Comparison of ENCODE assay signal across 28 cellular contexts in genomic region chr5:144024085-144024484, GRCh38.
"Had no signal": no experiment of that assay in that cellular context is flagged by ENCODE, and none has a peak within 500 bp of the region (broad histone marks: within the 10 kb centered on the region; RNA-seq: fewer than 3 reads in every experiment).

No MANE protein-coding gene starts in this region.

- H3K4me1 ChIP-seq: colonic mucosa, foreskin keratinocyte had no signal

- H3K9me3 ChIP-seq: colonic mucosa, esophagus muscularis mucosa, esophagus squamous epithelium, gastrocnemius medialis, gastroesophageal sphincter, heart left ventricle had no signal

- H3K4me1 Mint-ChIP-seq: endodermal cell had no signal

- H3K27me3 Mint-ChIP-seq: dendritic cell treated with granulocyte-macrophage colony-stimulating factor and Interleukin-4, amounts not matched to agents 40 ng/mL and 50 ng/mL, for 4 days had no signal

- H3K4me3 ChIP-seq: colonic mucosa, coronary artery, dorsolateral prefrontal cortex, esophagus muscularis mucosa, esophagus squamous epithelium, gastrocnemius medialis, gastroesophageal sphincter, heart left ventricle, heart right ventricle had no signal

- ATAC-seq: effector memory CD8-positive, alpha-beta T cell; esophagus mucosa; gastrocnemius medialis; gastroesophageal sphincter had no signal

- H3K27ac ChIP-seq: colonic mucosa, coronary artery, dorsolateral prefrontal cortex, epithelial cell of prostate, esophagus muscularis mucosa, esophagus squamous epithelium, foreskin keratinocyte, gastrocnemius medialis, gastroesophageal sphincter, heart left ventricle, heart right ventricle had no signal

- H3K27ac Mint-ChIP-seq: dendritic cell treated with granulocyte-macrophage colony-stimulating factor and Interleukin-4, amounts not matched to agents 40 ng/mL and 50 ng/mL, for 4 days; effector memory CD8-positive, alpha-beta T cell; endodermal cell had no signal

- DNase-seq: colonic mucosa; cortex of kidney; dermis blood vessel endothelial cell; dorsolateral prefrontal cortex; effector CD4-positive, alpha-beta T cell; effector CD8-positive, alpha-beta T cell; effector memory CD4-positive, alpha-beta T cell; effector memory CD8-positive, alpha-beta T cell; endodermal cell; erythroblast; esophagus squamous epithelium; foreskin melanocyte; gastrocnemius medialis; glutamatergic neuron; head of caudate nucleus; heart left ventricle; heart right ventricle had no signal

- H3K27me3 ChIP-seq: colonic mucosa, dorsolateral prefrontal cortex, esophagus muscularis mucosa, esophagus squamous epithelium, foreskin keratinocyte, gastrocnemius medialis, gastroesophageal sphincter, heart left ventricle, heart right ventricle had no signal

- H3K36me3 ChIP-seq: colonic mucosa, esophagus muscularis mucosa, esophagus squamous epithelium, gastrocnemius medialis, gastroesophageal sphincter, heart left ventricle, heart right ventricle had no signal

- H3K9me3 Mint-ChIP-seq: effector memory CD8-positive, alpha-beta T cell had no signal

- H3K4me3 Mint-ChIP-seq: dendritic cell treated with granulocyte-macrophage colony-stimulating factor and Interleukin-4, amounts not matched to agents 40 ng/mL and 50 ng/mL, for 4 days; effector memory CD8-positive, alpha-beta T cell; endodermal cell had no signal

- FAIRE-seq: colon, endometrium, endothelial cell of umbilical vein, frontal cortex had no signal
